ENCODE assay signal across 8 cellular contexts in the genomic region with DNA sequence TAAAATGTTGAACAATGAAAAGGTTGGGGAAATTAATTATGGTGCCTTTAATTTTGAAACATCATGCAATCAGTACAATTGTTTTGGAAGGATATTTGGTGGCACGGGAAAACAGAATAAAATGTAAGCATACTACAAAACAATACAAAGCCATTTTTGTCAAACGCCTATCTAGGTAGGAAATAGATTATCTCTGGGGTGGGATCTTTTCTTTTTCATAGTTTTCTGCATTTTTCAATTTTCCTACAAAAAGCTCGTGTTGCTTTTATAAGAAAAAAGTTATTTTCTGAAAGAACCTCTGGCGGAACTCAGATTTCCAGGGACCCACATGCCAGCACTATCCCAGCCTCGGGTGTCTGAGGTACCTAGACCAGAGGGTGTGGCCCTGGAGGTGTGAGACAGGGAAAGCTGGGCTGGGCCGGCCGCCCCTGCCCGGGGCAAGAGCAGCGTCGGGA. TPM values are rescaled to one million over a fixed set of nuclear protein-coding genes. Genes with fewer than 3 reads are reported as not detected.
DNase-seq lines count a peak whose midpoint lies in the region; TF ChIP-seq lines count a peak whose summit lies in the region.

No MANE protein-coding gene starts in this region.

- H3K4me3 ChIP-seq in stomach = peak overlapping the region; percentile 68 to 91 (median 72)

- H3K27ac Mint-ChIP-seq in activated naive CD8-positive, alpha-beta T cell = peak overlapping the region; percentile 72

- peaks cover 37% of the 10 kb centered on the region for H3K4me1 Mint-ChIP-seq in activated naive CD8-positive, alpha-beta T cell (ENCODE audit: low read depth)

- no peaks in the 10 kb centered on the region for H3K9me3 ChIP-seq in stomach

- no peak for TF ChIP-seq EP300 in stomach (IDR thresholded peaks at IDR 0.05)

- H3K27me3 Mint-ChIP-seq in activated naive CD8-positive, alpha-beta T cell = no peaks in the 10 kb centered on the region

- H3K27me3 ChIP-seq in stomach = no peaks in the 10 kb centered on the region

- peak overlapping the region; percentile 79 to 92 (median 90) for H3K27ac ChIP-seq in stomach

- intact Hi-C loops in stomach (cut with DNase I; ENCODE audit: low total_unique reads) = no loop called here

- H3K4me3 Mint-ChIP-seq in activated naive CD8-positive, alpha-beta T cell = peak overlapping the region; percentile 91

- TF ChIP-seq CTCF in stomach (IDR thresholded peaks at IDR 0.05) (no peak), GM20000 (IDR thresholded peaks at IDR 0.05; ENCODE audit: extremely low read depth, missing control alignments) (no peak)

- peak; percentile 48 for DNase-seq in DMS 273 treated with DMSO at 0.1 percent for 48 hours (lab: John Stamatoyannopoulos, UW)
- DNase-seq in DMS 273 (lab: John Stamatoyannopoulos, UW; ENCODE audit: unreplicated experiment) = no peak
- DNase-seq in iPS-NIHi7 (ENCODE audit: extremely low spot score) = peak; percentile 94
- DNase-seq in stomach = no peak
- no peak for DNase-seq in GM20000 (ENCODE audit: low spot score)
- DNase-seq in mucosa of gallbladder (ENCODE audit: low spot score) = no peak
- no peak for DNase-seq in germinal center (ENCODE audit: low spot score)

- H3K4me1 ChIP-seq in stomach = peaks cover 20 to 38% (median 36%) of the 10 kb centered on the region in 4 donors

- H3K36me3 ChIP-seq in stomach = no peaks in the 10 kb centered on the region

- H3K9me3 Mint-ChIP-seq in activated naive CD8-positive, alpha-beta T cell (ENCODE audit: low read depth) = no peaks in the 10 kb centered on the region

- no peaks in the 10 kb centered on the region for H3K36me3 Mint-ChIP-seq in activated naive CD8-positive, alpha-beta T cell

- no peak for TF ChIP-seq POLR2A in stomach (IDR thresholded peaks at IDR 0.05)

- 6 to 8% (median 6%) methylated on average over 10 of the region's 10 CpGs for WGBS in stomach, 5 donors

RNA-seq across cellular contexts. Expression of a gene that starts 1.0 kb away (rescaled TPM):
- total RNA-seq in stomach (10 to 100 TPM; 13.4 to 99.5 (median 28.5) TPM), mucosa of gallbladder (39.5 TPM)
- polyA plus RNA-seq in stomach = 10 to 100 TPM in 2 of 3 donors, 1 to 10 TPM in 1; 9.3 to 16.9 (median 10.7) TPM

RNA-seq across cellular contexts. Expression of a gene that starts 20.6 kb away (rescaled TPM):
- total RNA-seq in stomach = 10 to 100 TPM in 3 of 5 donors, 1 to 10 TPM in 2; 7.0 to 26.6 (median 10.4) TPM
- polyA plus RNA-seq in stomach = 10 to 100 TPM; 18.9 to 20.9 (median 20.9) TPM
- total RNA-seq in mucosa of gallbladder = 20.0 TPM

Comparison
In these comparisons a context has a peak if more than half of its experiments do, and no peak if none do; other contexts are left out.
1. DNase-seq: peak in DMS 273 treated with DMSO at 0.1 percent for 48 hours (single experiment) and iPS-NIHi7 (single experiment); none in DMS 273 (single experiment), stomach (single experiment), GM20000 (single experiment), mucosa of gallbladder (single experiment) and germinal center (single experiment).